Comparison of ENCODE assay signal across 11 cellular contexts in the genomic region with DNA sequence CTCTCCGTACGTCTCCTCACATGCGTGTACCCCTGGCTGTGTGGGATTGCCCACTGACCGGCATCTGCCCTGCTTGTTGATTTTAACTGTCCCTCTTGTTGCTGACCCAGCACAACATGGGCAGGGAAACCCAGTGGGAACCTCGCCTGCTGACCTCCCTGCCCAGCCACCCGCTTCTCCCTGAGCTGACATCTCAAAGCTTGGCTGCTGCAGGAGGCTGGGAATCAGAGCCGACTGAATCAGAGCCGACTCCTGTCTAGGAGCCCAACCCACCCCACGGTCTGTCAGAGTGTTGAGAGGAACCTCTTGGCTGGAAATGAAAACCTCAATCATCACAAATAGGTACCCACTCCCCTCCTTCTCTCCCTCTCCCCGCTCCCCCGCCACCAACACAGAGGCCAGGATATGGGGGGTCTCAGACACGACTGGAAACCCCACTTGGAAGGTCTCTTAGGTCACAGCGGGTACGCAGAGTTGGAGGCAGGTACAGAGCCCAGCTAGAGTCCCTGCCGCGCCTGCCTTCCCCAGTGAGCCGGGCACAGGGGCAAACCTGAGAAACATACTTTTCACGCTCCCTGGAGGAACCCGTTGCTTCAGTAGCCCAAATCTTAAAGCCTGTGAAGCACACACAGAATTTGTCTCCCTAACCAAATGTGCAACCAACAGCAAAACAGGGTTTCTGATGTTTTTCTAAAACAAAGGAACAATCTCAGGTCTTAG. TPM values are rescaled to one million over a fixed set of nuclear protein-coding genes. Genes with fewer than 3 reads are reported as not detected.
DNase-seq lines count a peak whose midpoint lies in the region; ATAC-seq and TF ChIP-seq lines count a peak whose summit lies in the region.
"Had no signal": no experiment of that assay in that cellular context is flagged by ENCODE, and none has a peak within 500 bp of the region (broad histone marks: within the 10 kb centered on the region; RNA-seq: fewer than 3 reads in every experiment).

No MANE protein-coding gene starts in this region.

- DNase-seq in Right ventricle myocardium superior (no peak), cardiac septum (ENCODE audit: low spot score) (no peak), kidney epithelial cell (ENCODE audit: low read depth) (no peak), putamen (ENCODE audit: low spot score) (no peak), D341Med (ENCODE audit: low spot score) (no peak)
- DNase-seq: occipital lobe had no signal

- peak overlapping the region; percentile 0 for H3K4me3 ChIP-seq in kidney epithelial cell (ENCODE audit: low read depth, low read length)

- no peaks in the 10 kb centered on the region for H3K9me3 Mint-ChIP-seq in activated naive CD8-positive, alpha-beta T cell (ENCODE audit: low read depth)
- no peaks in the 10 kb centered on the region for H3K9me3 Mint-ChIP-seq in stimulated activated memory B cell treated with anti-CD40 and anti-IgM and Interleukin-4, amounts not matched to agents 10 μg/mL and 1 μg/mL and 100 μg/mL, for 72 hours

- H3K36me3 ChIP-seq in kidney epithelial cell (ENCODE audit: control insufficient read depth, insufficient read depth, low read length), result no peaks in the 10 kb centered on the region

- TF ChIP-seq CTCF in kidney epithelial cell (IDR thresholded peaks at IDR 0.05; ENCODE audit: insufficient read depth, low read length, poor library complexity, severe bottlenecking), result no peak

- peaks cover 2% of the 10 kb centered on the region for H3K27me3 ChIP-seq in kidney epithelial cell (ENCODE audit: control insufficient read depth, insufficient read depth, low read length)

- H3K4me1 Mint-ChIP-seq in activated naive CD8-positive, alpha-beta T cell (ENCODE audit: low read depth), result peaks cover 63% of the 10 kb centered on the region
- H3K4me1 Mint-ChIP-seq in stimulated activated memory B cell treated with anti-CD40 and anti-IgM and Interleukin-4, amounts not matched to agents 10 μg/mL and 1 μg/mL and 100 μg/mL, for 72 hours, result peaks cover 7% of the 10 kb centered on the region

- H3K27ac Mint-ChIP-seq in activated naive CD8-positive, alpha-beta T cell, result peak overlapping the region; percentile 28
- no peak overlapping the region for H3K27ac Mint-ChIP-seq in stimulated activated memory B cell treated with anti-CD40 and anti-IgM and Interleukin-4, amounts not matched to agents 10 μg/mL and 1 μg/mL and 100 μg/mL, for 72 hours

- intact Hi-C loops in Right ventricle myocardium superior (cut with DNase I) (loop anchor here (2.0 to 5.0 kb wide), 2 partner anchors 59 to 131 kb away; no protein-coding TSS in a partner anchor), cardiac septum (cut with DNase I) (loop anchor here (2.0 to 5.0 kb wide), 2 partner anchors 59 to 131 kb away; no protein-coding TSS in a partner anchor)

- no peaks in the 10 kb centered on the region for H3K27me3 Mint-ChIP-seq in activated naive CD8-positive, alpha-beta T cell
- peaks cover 30% of the 10 kb centered on the region for H3K27me3 Mint-ChIP-seq in stimulated activated memory B cell treated with anti-CD40 and anti-IgM and Interleukin-4, amounts not matched to agents 10 μg/mL and 1 μg/mL and 100 μg/mL, for 72 hours

- ATAC-seq in Right ventricle myocardium superior (ENCODE audit: poor library complexity), result peak; percentile 35
- ATAC-seq in stimulated activated memory B cell treated with anti-CD40 and anti-IgM and Interleukin-4, amounts not matched to agents 10 μg/mL and 1 μg/mL and 100 μg/mL, for 72 hours, result no peak
- no peak for ATAC-seq in HG03521 (IDR thresholded peaks at IDR 0.05; ENCODE audit: unreplicated experiment)

- no peaks in the 10 kb centered on the region for H3K36me3 Mint-ChIP-seq in activated naive CD8-positive, alpha-beta T cell
- H3K36me3 Mint-ChIP-seq in stimulated activated memory B cell treated with anti-CD40 and anti-IgM and Interleukin-4, amounts not matched to agents 10 μg/mL and 1 μg/mL and 100 μg/mL, for 72 hours, result no peaks in the 10 kb centered on the region

- peak overlapping the region; percentile 81 for H3K4me3 Mint-ChIP-seq in activated naive CD8-positive, alpha-beta T cell
- H3K4me3 Mint-ChIP-seq in stimulated activated memory B cell treated with anti-CD40 and anti-IgM and Interleukin-4, amounts not matched to agents 10 μg/mL and 1 μg/mL and 100 μg/mL, for 72 hours, result peak overlapping the region; percentile 36

RNA-seq across cellular contexts. Expression of gene EDAR, which starts 0.8 kb away (rescaled TPM):
- total RNA-seq in Right ventricle myocardium superior (0.11 TPM), cardiac septum (not detected), kidney epithelial cell (1.0 and 2.0 TPM in 2 replicates)
- total RNA-seq: fibroblast of villous mesenchyme, occipital lobe, RPMI7951 had no signal
